ENCODE assay signal across 8 cellular contexts in the genomic region with DNA sequence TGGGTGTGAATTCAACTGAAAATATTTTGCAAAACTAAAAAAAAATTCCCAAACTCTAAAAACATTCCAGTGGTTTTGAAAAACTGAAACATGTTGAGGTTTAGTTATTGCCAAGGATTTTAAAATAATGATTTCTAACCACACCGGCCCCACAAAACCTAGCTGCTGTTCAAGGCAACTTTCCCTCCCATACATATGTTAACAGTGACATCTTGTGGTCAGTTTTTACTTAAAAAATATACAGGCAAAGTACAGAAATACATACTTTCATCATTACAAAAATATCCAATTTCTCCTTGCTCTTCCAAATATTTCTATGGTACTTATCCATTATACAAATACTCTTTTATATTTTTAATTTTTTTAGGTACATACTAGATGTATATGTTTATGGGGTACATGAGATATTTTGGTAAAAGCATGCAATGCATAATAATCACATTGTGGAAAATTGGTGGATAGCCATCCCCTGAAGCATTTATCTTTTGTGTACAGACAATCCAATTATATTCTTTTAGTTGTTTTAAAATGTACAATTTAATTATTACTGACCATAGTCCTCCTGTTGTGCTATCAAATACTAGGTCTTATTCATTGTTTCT. TPM values are rescaled to one million over a fixed set of nuclear protein-coding genes. Genes with fewer than 3 reads are reported as not detected.
A peak's percentile ranks its signal among the peaks of the same experiment; 100 is the strongest.
DNase-seq lines count a peak whose midpoint lies in the region; ATAC-seq, FAIRE-seq and TF ChIP-seq lines count a peak whose summit lies in the region.

No MANE protein-coding gene starts in this region.

- H3K4me1 ChIP-seq in MM.1S (ENCODE audit: low read length) = no peaks in the 10 kb centered on the region
- no peaks in the 10 kb centered on the region; a peak in 1 of 4 replicates for H3K4me1 ChIP-seq in SK-N-SH (ENCODE audit: control insufficient read depth in 1 of 2, insufficient read depth in 2 of 2, low read depth in 1 of 2, low read length in 1 of 2)
- H3K4me1 ChIP-seq in spleen = no peaks in the 10 kb centered on the region

- peak; percentile 84 for TF ChIP-seq RAD21 in SK-N-SH (IDR thresholded peaks at IDR 0.05; ENCODE audit: low read length)

- H2AFZ ChIP-seq in MM.1S (ENCODE audit: low read length) = no peak overlapping the region
- no peak overlapping the region for H2AFZ ChIP-seq in SK-N-SH (ENCODE audit: low read depth)

- H3K36me3 ChIP-seq in MM.1S (replicated peaks; ENCODE audit: insufficient read depth, low read length) (no peaks in the 10 kb centered on the region), SK-N-SH (replicated peaks in 1 of 2; ENCODE audit: control insufficient read depth in 1 of 2, insufficient read depth in 2 of 2, low read length in 1 of 2) (no peaks in the 10 kb centered on the region), spleen (no peaks in the 10 kb centered on the region)

- no peak overlapping the region for H3K4me3 ChIP-seq in MM.1S (ENCODE audit: low read length)
- no peak overlapping the region; a peak in 1 of 4 replicates for H3K4me3 ChIP-seq in SK-N-SH (ENCODE audit: low read depth in 2 of 2, low read length in 1 of 2)
- no peak overlapping the region for H3K4me3 ChIP-seq in spleen

- H3K79me2 ChIP-seq in MM.1S (ENCODE audit: low read length) = no peaks in the 10 kb centered on the region
- no peaks in the 10 kb centered on the region for H3K79me2 ChIP-seq in SK-N-SH (ENCODE audit: insufficient read depth)

- H3K9me2 ChIP-seq in MM.1S (replicated peaks; ENCODE audit: insufficient read depth, low read length) (no peaks in the 10 kb centered on the region), SK-N-SH (no peaks in the 10 kb centered on the region)

- H3K9me3 ChIP-seq in MM.1S (replicated peaks; ENCODE audit: insufficient read depth, low read length) (no peaks in the 10 kb centered on the region), SK-N-SH (no peaks in the 10 kb centered on the region), spleen (no peaks in the 10 kb centered on the region)

- FAIRE-seq in frontal cortex (lab: Jason Lieb, UNC) = peak; percentile 93

- H3K36me3 Mint-ChIP-seq in activated CD4-positive, alpha-beta memory T cell treated with anti-CD3 and anti-CD28 coated beads for 36 hours = no peaks in the 10 kb centered on the region

- H3K4me1 Mint-ChIP-seq in activated CD4-positive, alpha-beta memory T cell treated with anti-CD3 and anti-CD28 coated beads for 36 hours (ENCODE audit: low read depth) = no peaks in the 10 kb centered on the region

- TF ChIP-seq CTCF in MM.1S (IDR thresholded peaks at IDR 0.05; ENCODE audit: low read length) = peak; percentile 53
- TF ChIP-seq CTCF in SK-N-SH (IDR thresholded peaks at IDR 0.05) = peak; percentile 73
- peak in 8 of 11 experiments; percentile 16 to 52 (median 27) for TF ChIP-seq CTCF in spleen (IDR thresholded peaks at IDR 0.05 in 8 of 11, conservative IDR thresholded peaks at IDR 0.05 in 3 of 11)

- no peaks in the 10 kb centered on the region for H3F3A ChIP-seq in MM.1S (ENCODE audit: insufficient read depth, low read length)
- H3F3A ChIP-seq in SK-N-SH (replicated peaks; ENCODE audit: insufficient read depth) = no peaks in the 10 kb centered on the region

- H3K27ac Mint-ChIP-seq in activated CD4-positive, alpha-beta memory T cell treated with anti-CD3 and anti-CD28 coated beads for 36 hours = no peak overlapping the region

- CTCF ChIA-PET in SK-N-SH (lab: Yijun Ruan, JAX) = interaction anchor here (0.6 to 2.0 kb wide), 21 partner anchors 9 to 1143 kb away, joined by 3 to 21 read pairs (median 4); no protein-coding TSS in a partner anchor
- CTCF ChIA-PET in activated CD4-positive, alpha-beta memory T cell treated with anti-CD3 and anti-CD28 coated beads for 36 hours (lab: Charles Lee) = interaction anchor here (0.8 to 1.3 kb wide), 3 partner anchors 1045 to 1143 kb away, joined by 3 to 14 read pairs (median 4); no protein-coding TSS in a partner anchor

- ATAC-seq in GM21390 (IDR thresholded peaks at IDR 0.05; ENCODE audit: unreplicated experiment) (peak; percentile 66), HG03571 (IDR thresholded peaks at IDR 0.05; ENCODE audit: unreplicated experiment) (no peak)

- no peak overlapping the region for H3K4me3 Mint-ChIP-seq in activated CD4-positive, alpha-beta memory T cell treated with anti-CD3 and anti-CD28 coated beads for 36 hours

- TF ChIP-seq POLR2A in spleen (IDR thresholded peaks at IDR 0.05) = no peak

- H3K9ac ChIP-seq in MM.1S (ENCODE audit: low read length) (no peak overlapping the region), SK-N-SH (no peak overlapping the region)

- no peaks in the 10 kb centered on the region for H4K20me1 ChIP-seq in MM.1S (ENCODE audit: insufficient read depth, low read length)
- no peaks in the 10 kb centered on the region for H4K20me1 ChIP-seq in SK-N-SH (ENCODE audit: insufficient read depth)

- H3K4me2 ChIP-seq in MM.1S (ENCODE audit: low read depth, low read length) (no peak overlapping the region), SK-N-SH (no peak overlapping the region)

- POLR2A ChIA-PET in SK-N-SH (lab: Yijun Ruan, JAX) = no interaction called here
- POLR2A ChIA-PET in activated CD4-positive, alpha-beta memory T cell treated with anti-CD3 and anti-CD28 coated beads for 36 hours (lab: Charles Lee) = no interaction called here

- no peaks in the 10 kb centered on the region for H3K9me3 Mint-ChIP-seq in activated CD4-positive, alpha-beta memory T cell treated with anti-CD3 and anti-CD28 coated beads for 36 hours

- no peak for TF ChIP-seq EP300 in SK-N-SH (IDR thresholded peaks at IDR 0.05; ENCODE audit: borderline replicate concordance in 1 of 2, low read depth in 1 of 2, low read length in 1 of 2)

- peaks cover 15% of the 10 kb centered on the region for H3K27me3 Mint-ChIP-seq in activated CD4-positive, alpha-beta memory T cell treated with anti-CD3 and anti-CD28 coated beads for 36 hours

- WGBS in SK-N-SH (ENCODE audit: low lambda C conversion rate) = 12% methylated on average over 1 of the region's 1 CpG
- WGBS in spleen, 5 donors = 9 to 16% (median 13%) methylated on average over 1 of the region's 1 CpG

- intact Hi-C loops in spleen (cut with DNase I; ENCODE audit: low total_unique reads) = loop anchor here (5.0 kb wide), 1 partner anchor 1042 kb away; no protein-coding TSS in a partner anchor
- intact Hi-C loops in activated CD4-positive, alpha-beta memory T cell treated with anti-CD3 and anti-CD28 coated beads for 36 hours (cut with micrococcal nuclease) = loop anchor here (1.0 to 2.0 kb wide), 2 partner anchors 238 to 1046 kb away; no protein-coding TSS in a partner anchor

- H3K27ac ChIP-seq in MM.1S (ENCODE audit: low read length) = no peak overlapping the region
- H3K27ac ChIP-seq in SK-N-SH (ENCODE audit: low read depth in 2 of 2, low read length in 1 of 2) = no peak overlapping the region
- H3K27ac ChIP-seq in spleen = no peak overlapping the region

- DNase-seq in D341Med (ENCODE audit: low spot score) (peak; percentile 43), MM.1S (peak; percentile 48), SK-N-SH (peak; percentile 20), frontal cortex (ENCODE audit: low spot score in 2 of 2) (peak; percentile 1 to 14), spleen (no peak)
- no peak for DNase-seq in activated CD4-positive, alpha-beta memory T cell treated with anti-CD3 and anti-CD28 coated beads for 36 hours

- no peaks in the 10 kb centered on the region for H3K27me3 ChIP-seq in MM.1S (replicated peaks; ENCODE audit: insufficient read depth, low read length)
- H3K27me3 ChIP-seq in SK-N-SH (ENCODE audit: insufficient read depth) = no peaks in the 10 kb centered on the region
- no peaks in the 10 kb centered on the region for H3K27me3 ChIP-seq in spleen (replicated peaks in 1 of 7)

TF ChIP-seq in SK-N-SH, 30 proteins besides CTCF, POLR2A, EP300 and RAD21:
- no peak for TF ChIP-seq YY1 (IDR thresholded peaks at IDR 0.05; ENCODE audit: low read depth)
- TF ChIP-seq MXI1 (IDR thresholded peaks at IDR 0.05; ENCODE audit: low read depth, low read length) = no peak
- no peak for TF ChIP-seq FOXM1 (IDR thresholded peaks at IDR 0.05; ENCODE audit: low read depth)
- peak; percentile 46; the same call in 1 of the 2 replicates for TF ChIP-seq SMC3 (IDR thresholded peaks at IDR 0.05; ENCODE audit: low read depth, low read length)

RNA-seq across cellular contexts. Expression of a gene that starts 34.4 kb away (rescaled TPM):
- polyA plus RNA-seq in SK-N-SH (2012; rRNA removed) (16.3 and 18.3 TPM in 2 replicates), spleen (10 to 100 TPM; 18.2 to 21.4 (median 20.5) TPM)
- 19.1 and 20.0 TPM in 2 replicates for polyA plus RNA-seq in SK-N-SH (2012; cell fraction: cytosol; rRNA removed)
- 15.1 and 16.2 TPM in 2 replicates for polyA plus RNA-seq in SK-N-SH (2012; cell fraction: nucleus; rRNA removed)
- total RNA-seq in frontal cortex (177 TPM), spleen (10 to 100 TPM; 31.7 to 75.5 (median 38.4) TPM)
- total RNA-seq in activated CD4-positive, alpha-beta memory T cell treated with anti-CD3 and anti-CD28 coated beads for 36 hours = 10 to 100 TPM; 47.1 to 49.3 TPM

Comparison
In these comparisons a context has a peak if more than half of its experiments do, and no peak if none do; other contexts are left out.
1. DNase-seq: peak in D341Med (single experiment), MM.1S (single experiment), SK-N-SH (single experiment) and frontal cortex (2 of 2); none in spleen (single experiment) and activated CD4-positive, alpha-beta memory T cell treated with anti-CD3 and anti-CD28 coated beads for 36 hours (single experiment).
2. Peak in every context shown above with its lines, with median percentiles within 50 percentile points of each other: CTCF ChIP-seq.